In the genomic region with DNA sequence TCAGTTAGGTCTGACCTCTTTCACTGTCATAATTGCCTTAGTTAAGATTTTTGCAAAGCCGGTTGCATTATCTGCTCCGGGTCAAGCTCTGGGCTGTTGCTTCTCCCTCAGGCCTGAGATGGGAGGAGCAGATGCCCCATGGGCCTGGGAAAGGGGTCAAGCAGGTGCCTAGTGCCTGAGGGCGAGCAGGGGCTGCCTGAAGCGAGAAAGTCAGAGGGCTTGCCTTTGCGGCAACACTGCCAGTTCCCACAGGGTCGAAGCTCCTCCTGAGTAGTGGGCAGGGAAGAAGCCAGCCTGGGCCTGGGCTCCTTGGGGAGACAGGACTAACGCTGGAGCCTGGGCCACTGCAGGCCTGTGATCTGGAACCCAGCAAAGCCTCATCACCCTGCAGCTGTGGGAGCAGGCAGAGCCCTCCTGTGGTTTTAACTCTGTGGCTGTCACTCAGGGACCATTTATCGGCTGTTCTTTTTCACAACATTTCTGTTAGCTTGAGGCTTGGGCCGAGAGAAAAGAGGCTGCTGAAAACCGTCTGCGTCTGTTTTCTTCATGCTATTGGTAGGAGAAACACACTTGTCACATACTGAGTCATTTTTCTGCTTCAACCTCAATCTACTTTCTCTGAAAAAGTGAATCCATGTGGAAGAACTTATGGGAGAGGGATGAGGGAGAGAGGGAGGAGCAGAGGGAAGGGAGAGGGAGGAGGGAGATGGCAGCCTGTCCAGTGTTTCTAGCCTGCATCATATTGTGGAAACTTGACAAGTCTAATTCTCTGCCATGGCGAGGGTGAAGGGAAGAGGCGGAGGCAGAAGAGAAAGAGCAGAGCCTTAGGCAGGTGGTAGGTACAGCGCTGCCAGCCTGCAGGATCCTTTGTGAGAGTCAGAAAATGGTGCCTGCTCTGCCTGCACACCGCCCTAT, we compare ENCODE assay signal across 8 cellular contexts.
DNase-seq lines count a peak whose midpoint lies in the region; ATAC-seq and TF ChIP-seq lines count a peak whose summit lies in the region.

No MANE protein-coding gene starts in this region.

- no peak overlapping the region for H3K4me3 ChIP-seq in right lobe of liver

- no peaks in the 10 kb centered on the region for H3K27me3 ChIP-seq in right lobe of liver

- peaks cover 6% of the 10 kb centered on the region for H3K4me1 Mint-ChIP-seq in MCF 10A (ENCODE audit: insufficient read depth, unreplicated experiment)

- DNase-seq in UCSD-AML1 (lab: John Stamatoyannopoulos, UW; ENCODE audit: unreplicated experiment) (peak; percentile 43), right lobe of liver (no peak), hypothalamus (lab: John Stamatoyannopoulos, UW) (no peak), MCF 10A (ENCODE audit: unreplicated experiment) (no peak), SIG-M5 treated with dmso at 0.1 percent for 504 hours (lab: John Stamatoyannopoulos, UW; ENCODE audit: unreplicated experiment) (no peak), left lobe of liver (ENCODE audit: low spot score) (no peak)

- H3K36me3 Mint-ChIP-seq in MCF 10A (ENCODE audit: insufficient read depth, unreplicated experiment), result no peaks in the 10 kb centered on the region

- BruUV-seq in MCF 10A (replicated peaks; lab: Mats Ljungman, UMichigan), result no TSS peak

- H3K36me3 ChIP-seq in right lobe of liver, result no peaks in the 10 kb centered on the region

- WGBS in right lobe of liver (ENCODE audit: insufficient coverage, low coverage, low lambda C conversion rate, missing lambda C conversion rate), result 67% methylated on average over 7 of the region's 15 CpGs

- no peak overlapping the region for H3K27ac Mint-ChIP-seq in MCF 10A (ENCODE audit: low read depth, unreplicated experiment)

- TF ChIP-seq CTCF in right lobe of liver (IDR thresholded peaks at IDR 0.05) (no peak), MCF 10A (IDR thresholded peaks at IDR 0.05; ENCODE audit: unreplicated experiment) (no peak)

- CTCF ChIA-PET in MCF 10A (lab: Yijun Ruan, JAX), result no interaction called here

- H3K27ac ChIP-seq in right lobe of liver, result no peak overlapping the region

- H3K4me3 Mint-ChIP-seq in MCF 10A (ENCODE audit: unreplicated experiment), result no peak overlapping the region

- no peaks in the 10 kb centered on the region for H3K9me3 ChIP-seq in right lobe of liver

- intact Hi-C loops in right lobe of liver (cut with DNase I) (no loop called here), MCF 10A (cut with micrococcal nuclease) (no loop called here)

- no peaks in the 10 kb centered on the region for H3K27me3 Mint-ChIP-seq in MCF 10A (ENCODE audit: insufficient read depth, unreplicated experiment)

- POLR2A ChIA-PET in MCF 10A (lab: Yijun Ruan, JAX), result interaction anchor here (0.8 kb wide), 1 partner anchor 12 kb away, joined by 3 read pairs; no protein-coding TSS in a partner anchor

- no peak for TF ChIP-seq POLR2A in right lobe of liver (IDR thresholded peaks at IDR 0.05)

- ATAC-seq in GM18867 (IDR thresholded peaks at IDR 0.05; ENCODE audit: unreplicated experiment) (peak; percentile 42), HG03457 (IDR thresholded peaks at IDR 0.05; ENCODE audit: unreplicated experiment) (peak; percentile 46), right lobe of liver (peak in 3 of 4 donors; percentile 46 to 50 (median 48)), left lobe of liver (no peak)

- no peaks in the 10 kb centered on the region for H3K4me1 ChIP-seq in right lobe of liver

- no peaks in the 10 kb centered on the region for H3K9me3 Mint-ChIP-seq in MCF 10A (ENCODE audit: unreplicated experiment)
